ENCODE assay signal across 19 cellular contexts in genomic region chr6:28825732-28826293, GRCh38.
A peak's percentile ranks its signal among the peaks of the same experiment; 100 is the strongest.
DNase-seq lines count a peak whose midpoint lies in the region; TF ChIP-seq lines count a peak whose summit lies in the region.
"Had no signal": no experiment of that assay in that cellular context is flagged by ENCODE, and none has a peak within 500 bp of the region (broad histone marks: within the 10 kb centered on the region; RNA-seq: fewer than 3 reads in every experiment).

No MANE protein-coding gene starts in this region.

- H3K9me3 Mint-ChIP-seq in progenitor cell of endocrine pancreas (ENCODE audit: low read depth), result peaks cover 5% of the 10 kb centered on the region

- H3K9me3 ChIP-seq in HEK293 (ENCODE audit: control insufficient read depth, insufficient read depth, low read depth, low read length), result no peaks in the 10 kb centered on the region
- H3K9me3 ChIP-seq in NT2/D1 (ENCODE audit: insufficient read depth, low read length), result no peaks in the 10 kb centered on the region
- H3K9me3 ChIP-seq: thoracic aorta had no signal

- H3K27me3 ChIP-seq in NT2/D1 (ENCODE audit: insufficient read depth, insufficient read length), result peaks cover 63% of the 10 kb centered on the region

- CTCF ChIA-PET in HEK293 (lab: Yijun Ruan, JAX), result interaction anchor here (1.0 to 3.3 kb wide), 4 partner anchors 8 to 188 kb away, joined by 3 to 20 read pairs (median 4); no protein-coding TSS in a partner anchor

- H3K27ac ChIP-seq in HEK293 (ENCODE audit: extremely low read depth, low read depth, low read length), result no peak overlapping the region
- H3K27ac ChIP-seq: C4-2B, foreskin keratinocyte, thoracic aorta had no signal

- H3K27ac Mint-ChIP-seq in progenitor cell of endocrine pancreas, result no peak overlapping the region
- H3K27ac Mint-ChIP-seq: activated B cell treated with CpG ODN at 0.5 μM for 24 hours had no signal

- POLR2A ChIA-PET in HEK293 (lab: Yijun Ruan, JAX), result interaction anchor here (1.0 to 1.6 kb wide), 4 partner anchors 8 to 15 kb away, joined by 3 to 5 read pairs (median 4); no protein-coding TSS in a partner anchor

- H3K9ac ChIP-seq in NT2/D1 (ENCODE audit: insufficient read length, low read depth), result no peak overlapping the region

- TF ChIP-seq CTCF in HEK293 (tag by site-specific recombination; IDR thresholded peaks at IDR 0.05) (no peak), progenitor cell of endocrine pancreas (IDR thresholded peaks at IDR 0.05; ENCODE audit: unreplicated experiment) (no peak)

- H3K4me3 ChIP-seq in HEK293 (ENCODE audit: low read depth, low read length) (peak overlapping the region; percentile 25; the same call in 1 of the 2 replicates), NT2/D1 (ENCODE audit: insufficient read length, low read depth) (peak overlapping the region; percentile 27), iPS-11a (ENCODE audit: low read depth, low read length) (peak overlapping the region; percentile 40)

- no peaks in the 10 kb centered on the region for H3K36me3 Mint-ChIP-seq in progenitor cell of endocrine pancreas (ENCODE audit: insufficient read depth)

- peak overlapping the region; percentile 26 for H3K4me3 Mint-ChIP-seq in progenitor cell of endocrine pancreas (ENCODE audit: low read depth)
- H3K4me3 Mint-ChIP-seq: activated B cell treated with CpG ODN at 0.5 μM for 24 hours had no signal

- peaks cover 90% of the 10 kb centered on the region for H3K27me3 Mint-ChIP-seq in progenitor cell of endocrine pancreas

- H3K4me1 Mint-ChIP-seq in progenitor cell of endocrine pancreas (ENCODE audit: low read depth), result peaks cover 9% of the 10 kb centered on the region

- H3K36me3 ChIP-seq in HEK293 (ENCODE audit: control insufficient read depth in 2 of 2, insufficient read depth in 1 of 2, low read length in 2 of 2) (no peaks in the 10 kb centered on the region), NT2/D1 (ENCODE audit: insufficient read depth, insufficient read length, low read length) (no peaks in the 10 kb centered on the region)
- H3K36me3 ChIP-seq: thoracic aorta had no signal

- DNase-seq in NT2/D1 (ENCODE audit: low read depth, low spot score) (no peak), progenitor cell of endocrine pancreas (ENCODE audit: low spot score, unreplicated experiment) (no peak), hippocampal formation (lab: John Stamatoyannopoulos, UW) (no peak), NCI-H1092 treated with DMSO at 0.1 percent for 48 hours (lab: John Stamatoyannopoulos, UW) (no peak), NK-92 (lab: John Stamatoyannopoulos, UW; ENCODE audit: unreplicated experiment) (no peak)
- DNase-seq: activated B cell treated with CpG ODN at 0.5 μM for 24 hours; activated effector memory CD4-positive, alpha-beta T cell treated with anti-CD3 and anti-CD28 coated beads, Interleukin-2, amount 50 U/mL, for 16 hours; amygdala; foreskin keratinocyte; HCEC 1CT; mesenchymal stem cell; NCI-H1436 treated with DMSO at 0.1 percent for 48 hours; NK-92 treated with Interleukin-12 subunit alpha and Interleukin-12 subunit beta, amount 100 ng/mL, for 24 hours; SHP77; T-helper 2 cell had no signal

- H3K4me1 ChIP-seq in HEK293 (ENCODE audit: control insufficient read depth, insufficient read depth, low read length), result no peaks in the 10 kb centered on the region
- H3K4me1 ChIP-seq in NT2/D1 (ENCODE audit: insufficient read depth, insufficient read length), result no peaks in the 10 kb centered on the region

TF ChIP-seq in HEK293, 187 proteins besides CTCF, POLR2A, EP300 and RAD21:
- TF ChIP-seq ZNF423 (tag by site-specific recombination; IDR thresholded peaks at IDR 0.05) (no peak), OSR2 (tag by site-specific recombination; IDR thresholded peaks at IDR 0.05) (0 out of 2 replicates have a peak, but pooled peaks have one; percentile 4)
